Comparison of ENCODE assay signal across 19 cellular contexts in the genomic region with DNA sequence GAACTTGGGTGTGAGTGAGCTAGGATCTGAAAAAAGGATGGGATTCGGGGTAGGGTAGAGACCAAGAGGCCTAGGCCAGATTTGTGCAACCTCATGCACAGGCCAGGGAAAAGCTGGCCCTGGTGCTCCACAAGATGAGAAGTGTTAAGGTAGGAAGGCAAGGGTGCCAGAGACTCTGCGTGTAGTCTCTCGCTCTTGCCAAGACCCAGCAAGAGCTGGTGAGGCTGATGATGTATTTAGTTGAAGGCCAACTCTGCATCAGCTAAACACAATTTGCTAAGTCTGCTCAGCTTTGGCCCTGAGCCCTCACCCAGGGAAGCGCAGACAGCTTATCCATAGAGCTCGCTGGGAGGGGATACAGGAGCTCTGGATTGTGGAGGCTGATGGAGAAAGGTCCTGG. TPM values are rescaled to one million over a fixed set of nuclear protein-coding genes. Genes with fewer than 3 reads are reported as not detected.
DNase-seq lines count a peak whose midpoint lies in the region; ATAC-seq and TF ChIP-seq lines count a peak whose summit lies in the region.
"Had no signal": no experiment of that assay in that cellular context is flagged by ENCODE, and none has a peak within 500 bp of the region (broad histone marks: within the 10 kb centered on the region; RNA-seq: fewer than 3 reads in every experiment).

No MANE protein-coding gene starts in this region.

- no peak for TF ChIP-seq CTCF in left ventricle myocardium inferior (IDR thresholded peaks at IDR 0.05; ENCODE audit: borderline replicate concordance)
- TF ChIP-seq CTCF in astrocyte of the spinal cord (IDR thresholded peaks at IDR 0.05; ENCODE audit: low read depth, low read length): no peak

- H3K27ac ChIP-seq in left ventricle myocardium inferior (replicated peaks): peak overlapping the region; percentile 85
- H3K27ac ChIP-seq: 22Rv1 had no signal

- H3K4me1 ChIP-seq in left ventricle myocardium inferior: peaks cover 41% of the 10 kb centered on the region

- no peaks in the 10 kb centered on the region for H3K9me3 ChIP-seq in left ventricle myocardium inferior (replicated peaks)

- in situ Hi-C loops in astrocyte of the spinal cord (cut with HindIII; ENCODE audit: low sequenced_read_pairs): no loop called here

- no peaks in the 10 kb centered on the region for H3K36me3 ChIP-seq in left ventricle myocardium inferior

- no peak overlapping the region for H3K4me3 ChIP-seq in left ventricle myocardium inferior
- no peak overlapping the region for H3K4me3 ChIP-seq in astrocyte of the spinal cord (ENCODE audit: low read depth, low read length)
- H3K4me3 ChIP-seq: GM12878 had no signal

- intact Hi-C loops in left ventricle myocardium inferior (cut with micrococcal nuclease) (no loop called here), left cardiac atrium (cut with DNase I) (no loop called here)

- no peak for DNase-seq in left ventricle myocardium inferior
- no peak for DNase-seq in left cardiac atrium
- peak; percentile 29 for DNase-seq in astrocyte of the spinal cord (ENCODE audit: low read depth, low spot score)
- peak; percentile 81 for DNase-seq in mesenteric fat pad (ENCODE audit: low spot score)
- no peak for DNase-seq in UCSD-AML1 (lab: John Stamatoyannopoulos, UW; ENCODE audit: unreplicated experiment)
- DNase-seq: CD8-positive, alpha-beta memory T cell; EL; H7; Kasumi-1; NCI-H1417; NCI-H1694 treated with DMSO at 0.1 percent for 48 hours; NCI-H2081 treated with DMSO at 0.1 percent for 48 hours; NK-92 treated with Interleukin-12 subunit alpha and Interleukin-12 subunit beta, amount 100 ng/mL, for 24 hours had no signal

- H3K27me3 ChIP-seq in left ventricle myocardium inferior (ENCODE audit: low read depth): no peaks in the 10 kb centered on the region

- ATAC-seq in left cardiac atrium (no peak), HG02588 (IDR thresholded peaks at IDR 0.05; ENCODE audit: unreplicated experiment) (no peak), HG02610 (IDR thresholded peaks at IDR 0.05; ENCODE audit: unreplicated experiment) (no peak), GM19328 (IDR thresholded peaks at IDR 0.05; ENCODE audit: unreplicated experiment) (no peak)
- ATAC-seq: GM12878, SK-N-SH treated with all-trans-retinoic acid at 6 μM for 48 hours had no signal

RNA-seq across cellular contexts. Expression of a gene that starts 26.6 kb away (rescaled TPM):
- 13.1 TPM for total RNA-seq in left ventricle myocardium inferior
- total RNA-seq in left cardiac atrium: 10 to 100 TPM; 14.0 to 14.4 TPM
- 33.1 TPM for total RNA-seq in mesenteric fat pad

Comparison
In these comparisons a context has a peak if more than half of its experiments do, and no peak if none do; other contexts are left out.
1. DNase-seq: peak in astrocyte of the spinal cord (single experiment) and mesenteric fat pad (single experiment); none in left ventricle myocardium inferior (single experiment), left cardiac atrium (single experiment) and UCSD-AML1 (single experiment).